In the genomic region with DNA sequence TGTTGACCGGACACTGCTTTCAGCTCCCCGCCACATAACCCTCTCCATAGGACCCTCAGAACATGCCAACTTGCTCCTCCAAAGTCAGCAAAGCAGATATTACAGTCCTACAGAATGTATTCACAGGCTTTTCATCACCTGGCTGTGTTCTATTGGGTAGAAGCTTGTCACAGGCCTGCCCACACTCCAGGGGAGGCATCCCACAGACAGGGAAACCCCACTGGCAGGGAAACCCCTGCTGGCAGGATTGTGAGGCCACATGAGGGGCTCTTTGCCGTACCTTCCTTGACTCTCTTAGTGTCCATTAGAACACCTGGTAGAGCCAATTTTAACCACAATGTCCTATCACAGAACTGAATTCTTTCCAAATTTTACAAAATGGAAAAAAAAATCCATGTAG, we compare ENCODE assay signal across 26 cellular contexts.
"Had no signal": no experiment of that assay in that cellular context is flagged by ENCODE, and none has a peak within 500 bp of the region (broad histone marks: within the 10 kb centered on the region; RNA-seq: fewer than 3 reads in every experiment).

No MANE protein-coding gene starts in this region.

- DNase-seq: cortex of kidney; effector CD4-positive, alpha-beta T cell; foreskin fibroblast; gastrocnemius medialis; head of caudate nucleus; kidney; natural killer cell; stimulated activated CD4-positive, alpha-beta T cell treated with anti-CD3 and anti-CD28 coated beads, Interleukin-12 subunit alpha, Interleukin-12 subunit beta, amount 100 ng/mL, for 4 hours; stimulated activated CD4-positive, alpha-beta T cell treated with anti-CD3 and anti-CD28 coated beads, Interleukin-1b, Interleukin-23, amount 100 ng/mL, for 48 hours; stimulated activated CD4-positive, alpha-beta T cell treated with anti-CD3 and anti-CD28 coated beads, Interleukin-4, amount 100 ng/mL, for 1 hour; stimulated activated naive CD4-positive, alpha-beta T cell treated with Interleukin-2 at 50 U/mL for 16 hours; stomach; thyroid gland; trophoblast cell had no signal

- H3K4me3 Mint-ChIP-seq: memory B cell; natural killer cell; neural crest cell; stimulated activated effector memory CD8-positive, alpha-beta T cell treated with anti-CD3 and anti-CD28 coated beads, Interleukin-12 subunit alpha, Interleukin-12 subunit beta, amount 100 ng/mL, for 72 hours had no signal

- H3K27me3 Mint-ChIP-seq: memory B cell had no signal

- H3K9me3 ChIP-seq: gastrocnemius medialis, prostate gland, thyroid gland, vagina had no signal

- H3K27ac ChIP-seq: epithelial cell of prostate, gastrocnemius medialis, hepatocyte, prostate gland, right atrium auricular region, stomach, thyroid gland, vagina had no signal

- ATAC-seq: esophagus mucosa; gastrocnemius medialis; natural killer cell; sciatic nerve; stimulated activated effector memory CD8-positive, alpha-beta T cell treated with anti-CD3 and anti-CD28 coated beads, Interleukin-12 subunit alpha, Interleukin-12 subunit beta, amount 100 ng/mL, for 72 hours had no signal

- H3K9me3 Mint-ChIP-seq: natural killer cell had no signal

- H3K36me3 ChIP-seq: gastrocnemius medialis, prostate gland, right atrium auricular region, stomach, thyroid gland, vagina had no signal

- H3K4me1 ChIP-seq: gastrocnemius medialis, prostate gland, right atrium auricular region, stomach, thyroid gland, vagina had no signal

- H3K27me3 ChIP-seq: gastrocnemius medialis, hepatocyte, right atrium auricular region, thyroid gland, vagina had no signal

- H3K36me3 Mint-ChIP-seq: memory B cell; natural killer cell; stimulated activated effector memory CD8-positive, alpha-beta T cell treated with anti-CD3 and anti-CD28 coated beads, Interleukin-12 subunit alpha, Interleukin-12 subunit beta, amount 100 ng/mL, for 72 hours had no signal

- H3K27ac Mint-ChIP-seq: memory B cell; natural killer cell; stimulated activated effector memory CD8-positive, alpha-beta T cell treated with anti-CD3 and anti-CD28 coated beads, Interleukin-12 subunit alpha, Interleukin-12 subunit beta, amount 100 ng/mL, for 72 hours had no signal

- H3K4me3 ChIP-seq: gastrocnemius medialis, hepatocyte, lung, prostate gland, right atrium auricular region, smooth muscle cell, stomach, thyroid gland, vagina had no signal

- H3K4me1 Mint-ChIP-seq: memory B cell; natural killer cell; neural crest cell; stimulated activated effector memory CD8-positive, alpha-beta T cell treated with anti-CD3 and anti-CD28 coated beads, Interleukin-12 subunit alpha, Interleukin-12 subunit beta, amount 100 ng/mL, for 72 hours had no signal
